8 cellular contexts compared by ENCODE assay signal in the genomic region with DNA sequence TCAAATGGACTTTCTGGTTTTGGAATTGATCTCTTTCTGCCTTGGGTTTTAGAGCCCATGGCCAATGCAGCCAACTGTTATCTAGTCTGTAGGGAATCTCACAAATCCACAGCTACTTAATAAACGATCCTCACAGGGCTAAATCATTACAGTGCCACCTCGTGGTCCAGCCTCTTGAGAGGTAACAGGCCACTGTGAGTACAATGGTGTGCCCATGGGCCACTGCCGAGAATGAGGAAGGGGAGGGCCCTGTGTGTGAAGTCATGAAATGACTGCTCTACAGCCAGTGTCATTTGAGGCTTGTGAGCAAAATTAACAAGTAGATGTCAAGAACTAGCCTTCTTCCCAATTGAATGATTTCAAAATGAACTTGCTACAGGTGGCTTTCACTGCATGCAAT. TPM values are rescaled to one million over a fixed set of nuclear protein-coding genes. Genes with fewer than 3 reads are reported as not detected.
DNase-seq lines count a peak whose midpoint lies in the region; ATAC-seq and TF ChIP-seq lines count a peak whose summit lies in the region.

No MANE protein-coding gene starts in this region.

- no peaks in the 10 kb centered on the region for H3K27me3 ChIP-seq in endodermal cell (ENCODE audit: control insufficient read depth, insufficient read depth, low read length, poor library complexity, severe bottlenecking)
- H3K27me3 ChIP-seq in SJCRH30 = no peaks in the 10 kb centered on the region

- DNase-seq in D341Med (ENCODE audit: low spot score) (peak; percentile 60), NCI-H82 (lab: John Stamatoyannopoulos, UW) (peak; percentile 86), endodermal cell (peak; percentile 81), sciatic nerve (ENCODE audit: low spot score) (no peak), nephron progenitor cell (no peak), progenitor cell of endocrine pancreas (ENCODE audit: low spot score, unreplicated experiment) (no peak), SJCRH30 (no peak)

- H3K4me3 Mint-ChIP-seq in endodermal cell (no peak overlapping the region), nephron progenitor cell (no peak overlapping the region), progenitor cell of endocrine pancreas (ENCODE audit: low read depth) (no peak overlapping the region)

- H3K9me3 ChIP-seq in endodermal cell (ENCODE audit: control insufficient read depth, low read length) (no peaks in the 10 kb centered on the region), SJCRH30 (replicated peaks) (no peaks in the 10 kb centered on the region)

- no peak overlapping the region for H3K4me3 ChIP-seq in endodermal cell (ENCODE audit: low read length)
- H3K4me3 ChIP-seq in SJCRH30 = no peak overlapping the region

- no peak overlapping the region for H3K27ac Mint-ChIP-seq in endodermal cell
- no peak overlapping the region for H3K27ac Mint-ChIP-seq in nephron progenitor cell
- H3K27ac Mint-ChIP-seq in progenitor cell of endocrine pancreas = no peak overlapping the region

- WGBS in endodermal cell (ENCODE audit: insufficient coverage in 1 of 2, insufficient read length in 1 of 2), 2 experiments = 62 to 70% methylated on average over 2 to 3 of the region's 3 CpGs

- H3K4me1 ChIP-seq in endodermal cell (ENCODE audit: control insufficient read depth, insufficient read depth, low read length) = no peaks in the 10 kb centered on the region
- H3K4me1 ChIP-seq in SJCRH30 = no peaks in the 10 kb centered on the region

- H3K36me3 ChIP-seq in endodermal cell (ENCODE audit: control insufficient read depth, insufficient read depth, low read length) = no peaks in the 10 kb centered on the region
- no peaks in the 10 kb centered on the region for H3K36me3 ChIP-seq in SJCRH30

- H3K36me3 Mint-ChIP-seq in endodermal cell (ENCODE audit: low read depth) (peaks cover 2% of the 10 kb centered on the region), nephron progenitor cell (ENCODE audit: low read depth) (peaks cover 3% of the 10 kb centered on the region), progenitor cell of endocrine pancreas (ENCODE audit: insufficient read depth) (peaks cover 2% of the 10 kb centered on the region)

- intact Hi-C loops in sciatic nerve (cut with DNase I) = no loop called here

- peaks cover 19% of the 10 kb centered on the region for H3K4me1 Mint-ChIP-seq in endodermal cell
- peaks cover 27% of the 10 kb centered on the region for H3K4me1 Mint-ChIP-seq in nephron progenitor cell
- peaks cover 14% of the 10 kb centered on the region for H3K4me1 Mint-ChIP-seq in progenitor cell of endocrine pancreas (ENCODE audit: low read depth)

- peak; percentile 65 for TF ChIP-seq CTCF in endodermal cell (conservative IDR thresholded peaks at IDR 0.05)
- TF ChIP-seq CTCF in nephron progenitor cell (IDR thresholded peaks at IDR 0.05) = no peak
- TF ChIP-seq CTCF in progenitor cell of endocrine pancreas (IDR thresholded peaks at IDR 0.05; ENCODE audit: unreplicated experiment) = no peak

- peak; percentile 74 for ATAC-seq in GM21529 (IDR thresholded peaks at IDR 0.05; ENCODE audit: unreplicated experiment)
- peak; percentile 36 for ATAC-seq in sciatic nerve

- H3K9ac ChIP-seq in endodermal cell (ENCODE audit: extremely low read depth, low read length, poor library complexity, severe bottlenecking) = no peak overlapping the region

- H3K27ac ChIP-seq in endodermal cell (ENCODE audit: low read depth, low read length) (no peak overlapping the region), SJCRH30 (no peak overlapping the region)

- peaks cover 9% of the 10 kb centered on the region for H3K27me3 Mint-ChIP-seq in endodermal cell (ENCODE audit: insufficient read depth)
- H3K27me3 Mint-ChIP-seq in nephron progenitor cell (ENCODE audit: low read depth, poor library complexity) = peaks cover 3% of the 10 kb centered on the region
- peaks cover 2% of the 10 kb centered on the region for H3K27me3 Mint-ChIP-seq in progenitor cell of endocrine pancreas

- H3K9me3 Mint-ChIP-seq in endodermal cell = peaks cover 8% of the 10 kb centered on the region
- peaks cover 4% of the 10 kb centered on the region for H3K9me3 Mint-ChIP-seq in nephron progenitor cell
- H3K9me3 Mint-ChIP-seq in progenitor cell of endocrine pancreas (ENCODE audit: low read depth) = peaks cover 8% of the 10 kb centered on the region

RNA-seq across cellular contexts. Expression of a gene that starts 54.3 kb away (rescaled TPM):
- total RNA-seq in endodermal cell = 10 to 100 TPM in 1 of 2 donors, 1 to 10 TPM in 1; 4.9 to 20.7 TPM
- polyA plus RNA-seq in endodermal cell (2013, experiment 1 of 2) = 6.1 TPM
- polyA plus RNA-seq in endodermal cell (2013, experiment 2 of 2) = 6.0 TPM
- total RNA-seq in sciatic nerve = 11.9 TPM
- 0.50 and 1.3 TPM in 2 replicates for total RNA-seq in progenitor cell of endocrine pancreas
- total RNA-seq in SJCRH30 (2014; rRNA removed; shearing (Covaris generic)) = 28.7 and 29.3 TPM in 2 replicates

RNA-seq across cellular contexts. Expression of a gene that starts 55.2 kb away (rescaled TPM):
- total RNA-seq in endodermal cell (10 to 100 TPM; 25.8 to 30.2 TPM), sciatic nerve (36.9 TPM), progenitor cell of endocrine pancreas (59.0 and 81.1 TPM in 2 replicates)
- polyA plus RNA-seq in endodermal cell (2013, experiment 1 of 2) = 8.4 TPM
- polyA plus RNA-seq in endodermal cell (2013, experiment 2 of 2) = 6.5 TPM
- 31.4 and 36.3 TPM in 2 replicates for total RNA-seq in SJCRH30 (2014; rRNA removed; shearing (Covaris generic))

Comparison
In these comparisons a context has a peak if more than half of its experiments do, and no peak if none do; other contexts are left out.
1. DNase-seq: peak in D341Med (single experiment), NCI-H82 (single experiment) and endodermal cell (single experiment); none in sciatic nerve (single experiment), nephron progenitor cell (single experiment), progenitor cell of endocrine pancreas (single experiment) and SJCRH30 (0 of 2).